26 cellular contexts compared by ENCODE assay signal in genomic region chr18:79107886-79108285, GRCh38.
"Had no signal": no experiment of that assay in that cellular context is flagged by ENCODE, and none has a peak within 500 bp of the region (broad histone marks: within the 10 kb centered on the region; RNA-seq: fewer than 3 reads in every experiment).

No MANE protein-coding gene starts in this region.

- H3K9me3 ChIP-seq: esophagus squamous epithelium, lower lobe of right lung, stomach, vagina had no signal

- H3K27ac Mint-ChIP-seq: activated CD4-positive, alpha-beta T cell treated with anti-CD3 and anti-CD28 coated beads, Interleukin-2, amount 10 ng/mL, durations not matched to agents 24 days and 14 days; activated CD8-positive, alpha-beta T cell treated with anti-CD3 and anti-CD28 coated beads, Interleukin-2, amount 10 ng/mL, durations not matched to agents 7 days and 5 days; dendritic cell treated with granulocyte-macrophage colony-stimulating factor and Interleukin-4, amounts not matched to agents 40 ng/mL and 50 ng/mL, for 4 days; mesothelial cell of epicardium; nephron had no signal

- H3K27me3 ChIP-seq: cardiac muscle cell, esophagus squamous epithelium, hepatocyte, stomach, vagina had no signal

- ATAC-seq: activated CD8-positive, alpha-beta T cell treated with anti-CD3 and anti-CD28 coated beads, Interleukin-2, amount 10 ng/mL, durations not matched to agents 7 days and 5 days; activated naive CD4-positive, alpha-beta T cell treated with anti-CD3 and anti-CD28 coated beads, Interleukin-2, amount 50 U/mL, for 72 hours; left colon; lower lobe of right lung had no signal

- FAIRE-seq: endothelial cell of umbilical vein, islet of Langerhans had no signal

- H3K4me3 Mint-ChIP-seq: activated CD4-positive, alpha-beta T cell treated with anti-CD3 and anti-CD28 coated beads, Interleukin-2, amount 10 ng/mL, durations not matched to agents 24 days and 14 days; activated CD8-positive, alpha-beta T cell treated with anti-CD3 and anti-CD28 coated beads, Interleukin-2, amount 10 ng/mL, durations not matched to agents 7 days and 5 days; dendritic cell treated with granulocyte-macrophage colony-stimulating factor and Interleukin-4, amounts not matched to agents 40 ng/mL and 50 ng/mL, for 4 days; mesothelial cell of epicardium; nephron had no signal

- H3K4me3 ChIP-seq: cardiac muscle cell, esophagus squamous epithelium, hepatocyte, lower lobe of right lung, stomach, vagina had no signal

- H3K27ac ChIP-seq: cardiac muscle cell, esophagus squamous epithelium, hepatocyte, lower lobe of right lung, stomach, vagina had no signal

- H3K27me3 Mint-ChIP-seq: activated CD4-positive, alpha-beta T cell treated with anti-CD3 and anti-CD28 coated beads, Interleukin-2, amount 10 ng/mL, durations not matched to agents 24 days and 14 days; dendritic cell treated with granulocyte-macrophage colony-stimulating factor and Interleukin-4, amounts not matched to agents 40 ng/mL and 50 ng/mL, for 4 days had no signal

- H3K4me1 ChIP-seq: lower lobe of right lung had no signal

- DNase-seq: activated CD4-positive, CD25-positive, alpha-beta regulatory T cell; activated CD8-positive, alpha-beta T cell treated with anti-CD3 and anti-CD28 coated beads, Interleukin-2, amount 10 ng/mL, durations not matched to agents 7 days and 5 days; activated gamma-delta T cell treated with Interleukin-2 at 50 U/mL for 16 hours; amniotic stem cell; effector memory CD4-positive, alpha-beta T cell; esophagus squamous epithelium; left colon; lower lobe of right lung; occipital lobe; stimulated activated CD4-positive, alpha-beta T cell treated with anti-CD3 and anti-CD28 coated beads, Interleukin-12 subunit alpha, Interleukin-12 subunit beta, amount 100 ng/mL, for 4 hours; stimulated activated CD4-positive, alpha-beta T cell treated with anti-CD3 and anti-CD28 coated beads, Interleukin-1b, Interleukin-23, amount 100 ng/mL, for 48 hours; stimulated activated CD8-positive, alpha-beta memory T cell treated with anti-CD3 and anti-CD28 coated beads, Interleukin-4, amount 100 ng/mL, for 48 hours; stomach; T-helper 1 cell; T-helper 9 cell; trophoblast cell had no signal

- H3K4me2 ChIP-seq: hepatocyte had no signal

- H3K9me3 Mint-ChIP-seq: activated CD4-positive, alpha-beta T cell treated with anti-CD3 and anti-CD28 coated beads, Interleukin-2, amount 10 ng/mL, durations not matched to agents 24 days and 14 days; activated naive CD4-positive, alpha-beta T cell treated with anti-CD3 and anti-CD28 coated beads, Interleukin-2, amount 50 U/mL, for 72 hours; dendritic cell treated with granulocyte-macrophage colony-stimulating factor and Interleukin-4, amounts not matched to agents 40 ng/mL and 50 ng/mL, for 4 days; mesothelial cell of epicardium; nephron had no signal

- H2AFZ ChIP-seq: hepatocyte had no signal

- H3K36me3 ChIP-seq: cardiac muscle cell, esophagus squamous epithelium, lower lobe of right lung, stomach, vagina had no signal
